Comparison of ENCODE assay signal across 9 cellular contexts in genomic region chr17:7403043-7403901, GRCh38. TPM values are rescaled to one million over a fixed set of nuclear protein-coding genes. Genes with fewer than 3 reads are reported as not detected.
DNase-seq lines count a peak whose midpoint lies in the region; TF ChIP-seq lines count a peak whose summit lies in the region.
"Had no signal": no experiment of that assay in that cellular context is flagged by ENCODE, and none has a peak within 500 bp of the region (broad histone marks: within the 10 kb centered on the region; RNA-seq: fewer than 3 reads in every experiment).

No MANE protein-coding gene starts in this region.

- H3K9me3 Mint-ChIP-seq in nephron = no peaks in the 10 kb centered on the region

- no peak for TF ChIP-seq POLR2A in esophagus muscularis mucosa (IDR thresholded peaks at IDR 0.05; ENCODE audit: low read depth)

- H3K36me3 ChIP-seq in HUES6 (ENCODE audit: control insufficient read depth, insufficient read depth, low read length) (peaks cover 2% of the 10 kb centered on the region; the same call in 1 of the 2 replicates), esophagus muscularis mucosa (peaks cover 0 to 7% (median 1%) of the 10 kb centered on the region in 4 donors)

- H3K4me3 ChIP-seq in HUES6 (ENCODE audit: low read depth, low read length) (peak overlapping the region; percentile 75), esophagus muscularis mucosa (peak overlapping the region; percentile 77 to 87 (median 85))

- peak overlapping the region; percentile 73 to 95 (median 95) for H3K27ac Mint-ChIP-seq in nephron

- peaks cover 19% of the 10 kb centered on the region for H3K4me1 ChIP-seq in HUES6 (ENCODE audit: control insufficient read depth, insufficient read depth, low read length)
- peaks cover 20 to 56% (median 39%) of the 10 kb centered on the region in 4 donors for H3K4me1 ChIP-seq in esophagus muscularis mucosa

- no peak for TF ChIP-seq EP300 in esophagus muscularis mucosa (IDR thresholded peaks at IDR 0.05)

- DNase-seq in Caki2 (ENCODE audit: low read depth) (peak; percentile 18), esophagus muscularis mucosa (ENCODE audit: extremely low spot score) (peak; percentile 95), midbrain (lab: John Stamatoyannopoulos, UW) (no peak), NCI-H2107 treated with DMSO at 0.1 percent for 48 hours (lab: John Stamatoyannopoulos, UW; ENCODE audit: unreplicated experiment) (no peak), OCI-M2 (lab: John Stamatoyannopoulos, UW; ENCODE audit: unreplicated experiment) (no peak)

- H3K27me3 ChIP-seq in HUES6 (ENCODE audit: control insufficient read depth, insufficient read depth, low read length) (no peaks in the 10 kb centered on the region), esophagus muscularis mucosa (no peaks in the 10 kb centered on the region)

- peaks cover 13% of the 10 kb centered on the region for H3K4me1 Mint-ChIP-seq in nephron

- H3K9me3 ChIP-seq in HUES6 (ENCODE audit: control insufficient read depth, insufficient read depth, low read depth, low read length) (no peaks in the 10 kb centered on the region), esophagus muscularis mucosa (no peaks in the 10 kb centered on the region)

- peak overlapping the region; percentile 46 for H3K9ac ChIP-seq in HUES6 (ENCODE audit: low read length)

- peak overlapping the region; percentile 90 to 96 (median 94) for H3K4me3 Mint-ChIP-seq in nephron

- in situ Hi-C loops in Caki2 (cut with HindIII; ENCODE audit: low pct_unique_long_range_greater_than_20kb, low sequenced_read_pairs) = no loop called here

- no peak for TF ChIP-seq CTCF in VCaP (conservative IDR thresholded peaks at IDR 0.05)
- TF ChIP-seq CTCF in esophagus muscularis mucosa (IDR thresholded peaks at IDR 0.05) = no peak
- no peak for TF ChIP-seq CTCF in nephron (IDR thresholded peaks at IDR 0.05; ENCODE audit: unreplicated experiment in 3 of 3)

- 16% methylated on average over 12 of the region's 25 CpGs for WGBS in esophagus muscularis mucosa

- H3K27ac ChIP-seq in HUES6 (ENCODE audit: low read depth, low read length) (peak overlapping the region; percentile 29; the same call in 1 of the 2 replicates), VCaP (peak overlapping the region; percentile 73), esophagus muscularis mucosa (replicated peaks in 1 of 4) (peak overlapping the region; percentile 90 to 93 (median 92))

- H3K27me3 Mint-ChIP-seq in nephron (ENCODE audit: low read depth) = peaks cover 6% of the 10 kb centered on the region

- intact Hi-C loops in esophagus muscularis mucosa (cut with DNase I) = loop anchor here (5.0 kb wide), 1 partner anchor 51 kb away; the partner anchor contains the start of gene KCTD11

- peaks cover 8% of the 10 kb centered on the region for H3K36me3 Mint-ChIP-seq in nephron (ENCODE audit: low read depth)

RNA-seq across cellular contexts. Expression of gene TMEM256, which starts 0.6 kb away (rescaled TPM):
- total RNA-seq in Caki2 (2014; rRNA removed; shearing (Covaris generic); ENCODE audit: low replicate concordance) = 132 and 200 TPM in 2 replicates
- total RNA-seq in esophagus muscularis mucosa = 100 to 1,000 TPM in 1 of 4 donors, 10 to 100 TPM in 3; 59.6 to 121 (median 74.7) TPM

RNA-seq across cellular contexts. Expression of gene NLGN2, which starts 4.4 kb away (rescaled TPM):
- 1.1 TPM in 1 of 2 replicates, not detected in the other for total RNA-seq in Caki2 (2014; rRNA removed; shearing (Covaris generic); ENCODE audit: low replicate concordance)
- 10 to 100 TPM; 12.0 to 30.2 (median 19.0) TPM for total RNA-seq in esophagus muscularis mucosa

RNA-seq across cellular contexts. Expression of gene PLSCR3, which starts 8.9 kb away (rescaled TPM):
- 5.6 and 14.4 TPM in 2 replicates for total RNA-seq in Caki2 (2014; rRNA removed; shearing (Covaris generic); ENCODE audit: low replicate concordance)
- 10 to 100 TPM; 17.7 to 39.9 (median 24.3) TPM for total RNA-seq in esophagus muscularis mucosa

RNA-seq across cellular contexts. Expression of gene SPEM1, which starts 16.9 kb away (rescaled TPM):
- total RNA-seq in Caki2 (2014; rRNA removed; shearing (Covaris generic); ENCODE audit: low replicate concordance) = not detected in 2 replicates
- total RNA-seq in esophagus muscularis mucosa = not detected

RNA-seq across cellular contexts. Expression of gene SPEM2, which starts 22.1 kb away (rescaled TPM):
- not detected in 2 replicates for total RNA-seq in Caki2 (2014; rRNA removed; shearing (Covaris generic); ENCODE audit: low replicate concordance)
- not detected for total RNA-seq in esophagus muscularis mucosa
- total RNA-seq: T-helper 1 cell treated with Interleukin-12 subunit alpha and Interleukin-12 subunit beta and Interleukin-4 antibody, amounts not matched to agents 30 ng/mL and 1 ng/mL, for 36 hours had no signal

Comparison
In these comparisons a context has a peak if more than half of its experiments do, and no peak if none do; other contexts are left out.
1. DNase-seq: peak in Caki2 (single experiment) and esophagus muscularis mucosa (single experiment); none in midbrain (single experiment), NCI-H2107 treated with DMSO at 0.1 percent for 48 hours (single experiment) and OCI-M2 (single experiment).
2. H3K27ac ChIP-seq: peak in every context shown above with its lines; median percentile 92 in esophagus muscularis mucosa; 73 in VCaP; 29 in HUES6.